ENCODE assay signal across 13 cellular contexts in the genomic region with DNA sequence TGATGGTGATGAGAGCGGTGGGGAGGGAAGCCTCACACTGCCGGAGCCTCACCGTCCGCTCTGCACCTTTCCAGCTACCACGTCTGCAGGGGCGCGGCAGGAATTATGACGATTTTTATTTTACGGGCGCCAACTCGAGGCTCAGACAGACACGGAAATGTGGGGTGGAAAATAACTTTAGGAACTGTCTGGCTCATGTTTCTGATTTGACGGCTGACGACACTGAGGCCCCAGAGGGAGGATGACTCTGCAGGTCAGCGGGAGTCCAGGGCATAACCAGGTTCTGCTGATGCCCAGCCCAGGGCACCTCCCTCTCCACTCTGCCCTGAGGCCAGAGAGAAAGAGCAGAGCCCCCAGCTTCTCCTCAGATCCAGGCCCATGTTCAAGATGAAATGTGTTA. TPM values are rescaled to one million over a fixed set of nuclear protein-coding genes. Genes with fewer than 3 reads are reported as not detected.
DNase-seq lines count a peak whose midpoint lies in the region; ATAC-seq and TF ChIP-seq lines count a peak whose summit lies in the region.
"Had no signal": no experiment of that assay in that cellular context is flagged by ENCODE, and none has a peak within 500 bp of the region (broad histone marks: within the 10 kb centered on the region; RNA-seq: fewer than 3 reads in every experiment).

No MANE protein-coding gene starts in this region.

- ATAC-seq in T-helper 17 cell, result no peak
- no peak for ATAC-seq in CD4-positive, alpha-beta T cell (ENCODE audit: poor library complexity)
- ATAC-seq in SK-N-SH treated with all-trans-retinoic acid at 6 μM for 48 hours, result no peak
- ATAC-seq: A549 had no signal

- H3K4me1 ChIP-seq in GM23248 (ENCODE audit: insufficient read depth) (no peaks in the 10 kb centered on the region), tibial artery (no peaks in the 10 kb centered on the region)
- H3K4me1 ChIP-seq: A549 had no signal

- no peaks in the 10 kb centered on the region for H3K9me3 Mint-ChIP-seq in CD4-positive, alpha-beta T cell

- peaks cover 3% of the 10 kb centered on the region for H3K36me3 Mint-ChIP-seq in T-helper 17 cell (ENCODE audit: low read depth)
- H3K36me3 Mint-ChIP-seq in CD4-positive, alpha-beta T cell (ENCODE audit: low read depth), result no peaks in the 10 kb centered on the region

- H3K9me2 ChIP-seq in GM23248 (ENCODE audit: insufficient read depth), result no peaks in the 10 kb centered on the region

- H3K27me3 ChIP-seq in GM23248 (replicated peaks; ENCODE audit: insufficient read depth) (peaks cover 13% of the 10 kb centered on the region; the same call in 1 of the 2 replicates), tibial artery (peaks cover 0 to 59% of the 10 kb centered on the region in 2 donors)
- no peaks in the 10 kb centered on the region for H3K27me3 ChIP-seq in CD4-positive, alpha-beta T cell (ENCODE audit: control insufficient read depth, insufficient read depth, low read length)
- H3K27me3 ChIP-seq: BLaER1 had no signal

- in situ Hi-C loops in GM23248 (cut with MboI), result no loop called here

- H3K4me3 Mint-ChIP-seq in T-helper 17 cell, result no peak overlapping the region
- no peak overlapping the region for H3K4me3 Mint-ChIP-seq in CD4-positive, alpha-beta T cell

- H3K79me2 ChIP-seq in GM23248 (ENCODE audit: insufficient read depth), result no peaks in the 10 kb centered on the region

- peaks cover 31% of the 10 kb centered on the region for H3K27me3 Mint-ChIP-seq in T-helper 17 cell
- peaks cover 28% of the 10 kb centered on the region for H3K27me3 Mint-ChIP-seq in CD4-positive, alpha-beta T cell

- H4K20me1 ChIP-seq in GM23248 (ENCODE audit: insufficient read depth), result no peaks in the 10 kb centered on the region
- H4K20me1 ChIP-seq: BLaER1 had no signal

- H3K9ac ChIP-seq in GM23248, result no peak overlapping the region
- H3K9ac ChIP-seq: BLaER1 had no signal

- H3F3A ChIP-seq in GM23248 (ENCODE audit: insufficient read depth), result no peaks in the 10 kb centered on the region

- CTCF ChIA-PET in CD4-positive, alpha-beta T cell (lab: Charles Lee), result no interaction called here

- POLR2A ChIA-PET in CD4-positive, alpha-beta T cell (lab: Charles Lee), result no interaction called here

- no peak overlapping the region for H2AFZ ChIP-seq in GM23248

- peaks cover 2% of the 10 kb centered on the region for H3K4me1 Mint-ChIP-seq in T-helper 17 cell
- H3K4me1 Mint-ChIP-seq in CD4-positive, alpha-beta T cell (ENCODE audit: low read depth), result no peaks in the 10 kb centered on the region

- H3K36me3 ChIP-seq in GM23248 (ENCODE audit: low read depth) (no peaks in the 10 kb centered on the region), tibial artery (no peaks in the 10 kb centered on the region)
- H3K36me3 ChIP-seq: BLaER1 had no signal

- peak overlapping the region; percentile 4 for H3K27ac Mint-ChIP-seq in T-helper 17 cell
- H3K27ac Mint-ChIP-seq in CD4-positive, alpha-beta T cell, result no peak overlapping the region

- no peak overlapping the region for H3K4me2 ChIP-seq in GM23248 (ENCODE audit: unreplicated experiment)
- H3K4me2 ChIP-seq: A549, BLaER1 had no signal

- peak; percentile 12 for DNase-seq in GM23248
- DNase-seq in T-helper 17 cell, result no peak
- DNase-seq in left kidney (ENCODE audit: low read depth, low spot score), result peak; percentile 35
- peak; percentile 7 to 17 for DNase-seq in tibial artery
- DNase-seq in activated CD4-positive, alpha-beta T cell treated with anti-CD3 and anti-CD28 coated beads, Interleukin-2, amount 50 U/mL, for 4 hours, result no peak
- no peak for DNase-seq in CD4-positive, alpha-beta T cell
- DNase-seq: AML-193, DMS53 had no signal

- 15% methylated on average over 15 of the region's 15 CpGs for WGBS in GM23248 (ENCODE audit: low coverage in 1 of 2, low lambda C conversion rate in 2 of 2, missing lambda C conversion rate in 2 of 2), 2 experiments

- no peak overlapping the region for H3K27ac ChIP-seq in GM23248
- no peak overlapping the region for H3K27ac ChIP-seq in tibial artery
- H3K27ac ChIP-seq in CD4-positive, alpha-beta T cell (ENCODE audit: low read depth, low read length), result no peak overlapping the region
- H3K27ac ChIP-seq: A549, BLaER1, HL-60 had no signal

- H3K4me3 ChIP-seq in GM23248 (no peak overlapping the region), tibial artery (no peak overlapping the region)
- H3K4me3 ChIP-seq: A549, BLaER1 had no signal

- TF ChIP-seq CTCF in tibial artery (IDR thresholded peaks at IDR 0.05), result no peak
- TF ChIP-seq CTCF in CD4-positive, alpha-beta T cell (IDR thresholded peaks at IDR 0.05), result no peak

- H3K9me3 ChIP-seq in GM23248 (ENCODE audit: low read depth), result no peaks in the 10 kb centered on the region
- H3K9me3 ChIP-seq in T-helper 17 cell (ENCODE audit: control insufficient read depth, low read length, poor library complexity, severe bottlenecking), result no peaks in the 10 kb centered on the region
- H3K9me3 ChIP-seq in tibial artery, result no peaks in the 10 kb centered on the region
- no peaks in the 10 kb centered on the region for H3K9me3 ChIP-seq in CD4-positive, alpha-beta T cell (ENCODE audit: control insufficient read depth, low read length)
- H3K9me3 ChIP-seq: A549, BLaER1 had no signal

- intact Hi-C loops in tibial artery (cut with DNase I; ENCODE audit: low total_unique reads), result no loop called here
- intact Hi-C loops in CD4-positive, alpha-beta T cell (cut with DNase I, micrococcal nuclease), result no loop called here

TF ChIP-seq in SK-N-SH treated with all-trans-retinoic acid at 6 μM for 48 hours, 23 proteins besides CTCF, POLR2A, EP300 and RAD21:
- TF ChIP-seq RARB (CRISPR knock-in tag; IDR thresholded peaks at IDR 0.05) (no peak), PPARA (CRISPR knock-in tag; IDR thresholded peaks at IDR 0.05; ENCODE audit: borderline replicate concordance) (no peak), ZNF8 (CRISPR knock-in tag; IDR thresholded peaks at IDR 0.05) (no peak), ZNF70 (CRISPR knock-in tag; IDR thresholded peaks at IDR 0.05) (no peak), GLIS3 (CRISPR knock-in tag; IDR thresholded peaks at IDR 0.05) (no peak), ZFP3 (CRISPR knock-in tag; IDR thresholded peaks at IDR 0.05) (no peak), ZFP30 (CRISPR knock-in tag; IDR thresholded peaks at IDR 0.05) (no peak), ISL1 (CRISPR knock-in tag; IDR thresholded peaks at IDR 0.05) (no peak), ESRRG (CRISPR knock-in tag; IDR thresholded peaks at IDR 0.05) (no peak), TSHZ2 (CRISPR knock-in tag; IDR thresholded peaks at IDR 0.05) (no peak), ZNF565 (CRISPR knock-in tag; conservative IDR thresholded peaks at IDR 0.05; ENCODE audit: low read depth) (no peak)

RNA-seq across cellular contexts. Expression of gene C4orf50, which starts 43.9 kb away (rescaled TPM):
- not detected in 2 replicates for total RNA-seq in GM23248 (2014; rRNA removed; shearing (Covaris generic))
- polyA plus RNA-seq in GM23248 (2016; fragmentation: Nextera tagmentation; extraction: Ambion mirVana), result not detected in 2 replicates
- 1 to 10 TPM in 1 of 2 donors, under 1 TPM in 1; 0.87 to 2.3 TPM for total RNA-seq in T-helper 17 cell
- under 1 TPM; 0.16 to 0.20 TPM for total RNA-seq in CD4-positive, alpha-beta T cell
- polyA plus RNA-seq: A549, AG04450 had no signal

Comparison
In these comparisons a context has a peak if more than half of its experiments do, and no peak if none do; other contexts are left out.
1. DNase-seq: peak in GM23248 (single experiment), left kidney (single experiment) and tibial artery (2 of 2); none in T-helper 17 cell (0 of 3), activated CD4-positive, alpha-beta T cell treated with anti-CD3 and anti-CD28 coated beads, Interleukin-2, amount 50 U/mL, for 4 hours (0 of 2) and CD4-positive, alpha-beta T cell (0 of 10).